ENCODE assay signal across 18 cellular contexts in genomic region chr9:31445357-31445756, GRCh38.
DNase-seq lines count a peak whose midpoint lies in the region; ATAC-seq, FAIRE-seq and TF ChIP-seq lines count a peak whose summit lies in the region.
"Had no signal": no experiment of that assay in that cellular context is flagged by ENCODE, and none has a peak within 500 bp of the region (broad histone marks: within the 10 kb centered on the region; RNA-seq: fewer than 3 reads in every experiment).

No MANE protein-coding gene starts in this region.

- peaks cover 9% of the 10 kb centered on the region for H3K4me1 Mint-ChIP-seq in activated naive CD8-positive, alpha-beta T cell treated with anti-CD3 and anti-CD28 coated beads for 36 hours
- H3K4me1 Mint-ChIP-seq in activated naive CD8-positive, alpha-beta T cell treated with anti-CD3 and anti-CD28 coated beads, Interleukin-2, amount 50 U/mL, for 24 hours, result peaks cover 12% of the 10 kb centered on the region

- intact Hi-C loops in psoas muscle (cut with DNase I), result no loop called here

- peak overlapping the region; percentile 27; the same call in 1 of the 2 replicates for H3K4me2 ChIP-seq in KMS-11
- H3K4me2 ChIP-seq in smooth muscle cell, result no peak overlapping the region
- H3K4me2 ChIP-seq: PC-9 had no signal

- H3K79me2 ChIP-seq in KMS-11 (ENCODE audit: insufficient read depth, low read depth), result no peaks in the 10 kb centered on the region
- H3K79me2 ChIP-seq in smooth muscle cell (ENCODE audit: low read depth), result no peaks in the 10 kb centered on the region

- no peak for DNase-seq in activated naive CD8-positive, alpha-beta T cell treated with anti-CD3 and anti-CD28 coated beads for 36 hours
- DNase-seq in activated naive CD8-positive, alpha-beta T cell treated with anti-CD3 and anti-CD28 coated beads, Interleukin-2, amount 50 U/mL, for 24 hours, result no peak
- DNase-seq in bronchial epithelial cell (ENCODE audit: low read depth) (peak; percentile 38), smooth muscle cell (lab: John Stamatoyannopoulos, UW; ENCODE audit: unreplicated experiment) (no peak), kidney tubule cell (ENCODE audit: low spot score) (no peak), psoas muscle (no peak)
- DNase-seq: 8988T; COR-L47; NCI-H146; NCI-H2227 treated with DMSO at 0.1 percent for 48 hours; NCI-H526; NK-92 treated with Interleukin-12 subunit alpha and Interleukin-12 subunit beta, amount 100 ng/mL, for 24 hours; PC-9 had no signal

- H3K27ac ChIP-seq in KMS-11, result no peak overlapping the region
- H3K27ac ChIP-seq in smooth muscle cell (ENCODE audit: low read depth), result no peak overlapping the region
- H3K27ac ChIP-seq in psoas muscle, result no peak overlapping the region
- H3K27ac ChIP-seq: C4-2B, PC-9, SK-N-MC had no signal

- H3K9ac ChIP-seq in KMS-11, result no peak overlapping the region
- no peak overlapping the region for H3K9ac ChIP-seq in smooth muscle cell (ENCODE audit: low read depth)

- H3K27me3 Mint-ChIP-seq in activated naive CD8-positive, alpha-beta T cell treated with anti-CD3 and anti-CD28 coated beads for 36 hours, result no peaks in the 10 kb centered on the region
- no peaks in the 10 kb centered on the region for H3K27me3 Mint-ChIP-seq in activated naive CD8-positive, alpha-beta T cell treated with anti-CD3 and anti-CD28 coated beads, Interleukin-2, amount 50 U/mL, for 24 hours

- H3K36me3 ChIP-seq in KMS-11 (ENCODE audit: insufficient read depth) (no peaks in the 10 kb centered on the region), bronchial epithelial cell (ENCODE audit: control insufficient read depth, insufficient read depth, low read length) (no peaks in the 10 kb centered on the region), smooth muscle cell (ENCODE audit: low read depth) (no peaks in the 10 kb centered on the region), psoas muscle (ENCODE audit: insufficient read depth in 1 of 2, low read depth in 1 of 2) (no peaks in the 10 kb centered on the region)

- H3F3A ChIP-seq in smooth muscle cell (ENCODE audit: low read depth), result no peaks in the 10 kb centered on the region

- H2AFZ ChIP-seq in KMS-11 (ENCODE audit: low read depth), result 0 out of 2 replicates have a peak overlapping the region, but pooled peaks have one; percentile 19
- H2AFZ ChIP-seq in smooth muscle cell (ENCODE audit: low read depth), result peak overlapping the region; percentile 24
- H2AFZ ChIP-seq: PC-9 had no signal

- peak overlapping the region; percentile 46 for H3K27ac Mint-ChIP-seq in activated naive CD8-positive, alpha-beta T cell treated with anti-CD3 and anti-CD28 coated beads for 36 hours
- H3K27ac Mint-ChIP-seq in activated naive CD8-positive, alpha-beta T cell treated with anti-CD3 and anti-CD28 coated beads, Interleukin-2, amount 50 U/mL, for 24 hours, result no peak overlapping the region

- no peaks in the 10 kb centered on the region for H4K20me1 ChIP-seq in KMS-11 (ENCODE audit: insufficient read depth)
- no peaks in the 10 kb centered on the region for H4K20me1 ChIP-seq in smooth muscle cell (ENCODE audit: low read depth)

- H3K27me3 ChIP-seq in KMS-11 (ENCODE audit: insufficient read depth, low read depth) (no peaks in the 10 kb centered on the region), bronchial epithelial cell (ENCODE audit: control insufficient read depth, insufficient read depth, low read length) (no peaks in the 10 kb centered on the region), smooth muscle cell (ENCODE audit: low read depth) (no peaks in the 10 kb centered on the region), psoas muscle (ENCODE audit: insufficient read depth in 3 of 3, low read length in 2 of 3) (no peaks in the 10 kb centered on the region)

- H3K4me3 Mint-ChIP-seq in activated naive CD8-positive, alpha-beta T cell treated with anti-CD3 and anti-CD28 coated beads for 36 hours, result no peak overlapping the region
- H3K4me3 Mint-ChIP-seq in activated naive CD8-positive, alpha-beta T cell treated with anti-CD3 and anti-CD28 coated beads, Interleukin-2, amount 50 U/mL, for 24 hours, result no peak overlapping the region

- H3K9me3 ChIP-seq in smooth muscle cell (replicated peaks; ENCODE audit: low read depth), result no peaks in the 10 kb centered on the region
- no peaks in the 10 kb centered on the region for H3K9me3 ChIP-seq in psoas muscle

- FAIRE-seq in bronchial epithelial cell (lab: Jason Lieb, UNC), result no peak
- FAIRE-seq: H54 had no signal

- ATAC-seq in activated naive CD8-positive, alpha-beta T cell treated with anti-CD3 and anti-CD28 coated beads, Interleukin-2, amount 50 U/mL, for 24 hours, result no peak
- ATAC-seq in psoas muscle, result no peak
- ATAC-seq in HG03521 (IDR thresholded peaks at IDR 0.05; ENCODE audit: unreplicated experiment), result no peak

- H3K36me3 Mint-ChIP-seq in activated naive CD8-positive, alpha-beta T cell treated with anti-CD3 and anti-CD28 coated beads for 36 hours, result no peaks in the 10 kb centered on the region
- H3K36me3 Mint-ChIP-seq in activated naive CD8-positive, alpha-beta T cell treated with anti-CD3 and anti-CD28 coated beads, Interleukin-2, amount 50 U/mL, for 24 hours (ENCODE audit: low read depth), result peaks cover 2% of the 10 kb centered on the region

- peaks cover 8% of the 10 kb centered on the region for H3K4me1 ChIP-seq in KMS-11 (ENCODE audit: low read depth, poor library complexity, severe bottlenecking)
- no peaks in the 10 kb centered on the region for H3K4me1 ChIP-seq in smooth muscle cell (ENCODE audit: low read depth)
- H3K4me1 ChIP-seq in psoas muscle, result no peaks in the 10 kb centered on the region

- H3K9me3 Mint-ChIP-seq in activated naive CD8-positive, alpha-beta T cell treated with anti-CD3 and anti-CD28 coated beads for 36 hours, result no peaks in the 10 kb centered on the region
- no peaks in the 10 kb centered on the region for H3K9me3 Mint-ChIP-seq in activated naive CD8-positive, alpha-beta T cell treated with anti-CD3 and anti-CD28 coated beads, Interleukin-2, amount 50 U/mL, for 24 hours

- 91% methylated on average over 1 of the region's 1 CpG for WGBS in smooth muscle cell (ENCODE audit: low lambda C conversion rate)
- WGBS in psoas muscle, 3 donors, result 91 to 92% (median 91%) methylated on average over 1 of the region's 1 CpG

- TF ChIP-seq CTCF in KMS-11 (conservative IDR thresholded peaks at IDR 0.05; ENCODE audit: low read depth, low read length), result no peak
- TF ChIP-seq CTCF in bronchial epithelial cell (IDR thresholded peaks at IDR 0.05; ENCODE audit: insufficient read depth, low read length, severe bottlenecking), result no peak
- no peak for TF ChIP-seq CTCF in smooth muscle cell (IDR thresholded peaks at IDR 0.05; ENCODE audit: borderline replicate concordance, insufficient read depth, poor library complexity, severe bottlenecking)
- TF ChIP-seq CTCF in psoas muscle (IDR thresholded peaks at IDR 0.05), result no peak

- H3K4me3 ChIP-seq in KMS-11 (IDR thresholded peaks at IDR 0.05; ENCODE audit: insufficient read depth, low read depth, low read length) (no peak overlapping the region), bronchial epithelial cell (ENCODE audit: low read depth, low read length) (no peak overlapping the region), smooth muscle cell (no peak overlapping the region), psoas muscle (no peak overlapping the region)
- H3K4me3 ChIP-seq: PC-9, SK-N-MC had no signal
